8 cellular contexts compared by ENCODE assay signal in the genomic region with DNA sequence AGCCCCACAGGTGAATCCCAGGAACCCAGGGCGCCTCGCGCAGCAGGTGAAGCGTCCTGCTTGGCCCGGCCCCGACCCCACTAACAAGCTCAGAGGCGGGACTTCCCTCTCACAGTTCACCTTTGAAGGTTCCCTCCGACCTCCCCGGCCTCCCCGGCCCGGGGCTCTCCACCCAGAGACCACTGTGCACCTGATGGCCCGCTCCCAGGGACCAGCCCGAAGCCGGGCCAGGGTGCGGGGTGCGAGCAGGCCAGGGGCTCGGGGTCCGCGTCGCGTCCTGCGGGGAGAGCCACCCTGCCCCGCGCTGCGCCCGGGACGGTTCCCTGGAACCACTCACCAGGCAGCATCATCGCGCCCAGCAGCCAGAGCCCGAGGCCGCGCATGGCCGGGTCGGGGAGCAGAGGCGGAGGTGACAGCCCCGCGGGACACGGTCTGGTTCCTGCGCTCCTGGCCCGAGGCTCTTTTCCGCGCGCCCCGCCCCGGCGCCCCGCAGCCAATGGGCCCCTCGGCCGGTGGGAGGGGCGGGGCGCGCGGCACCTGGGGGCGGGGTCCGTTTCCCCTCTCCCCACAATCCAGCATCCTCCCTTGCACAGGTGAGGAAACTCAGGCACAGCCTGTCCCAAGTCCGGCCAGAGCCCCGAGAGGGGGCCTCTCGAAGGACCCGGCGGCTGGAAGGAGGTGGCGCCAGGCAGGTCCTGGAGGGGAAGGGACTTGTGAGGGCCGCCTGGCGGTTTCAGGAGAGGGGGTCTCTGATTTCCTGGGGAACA.
DNase-seq lines count a peak whose midpoint lies in the region; ATAC-seq and TF ChIP-seq lines count a peak whose summit lies in the region.

A gene (minus strand): TSS at position 434 of the 767 bp plus-strand sequence. CDS start 51 bp downstream, at position 383.

- H3K27ac ChIP-seq in substantia nigra (ENCODE audit: low read depth, low read length, poor library complexity, severe bottlenecking), result no peak within 1 kb of the TSS

- H3K9me3 ChIP-seq in iPS-18c (ENCODE audit: control insufficient read depth, insufficient read depth, low read length), result no peaks in the 10 kb centered on the region

- TF ChIP-seq CTCF in GM10266 (IDR thresholded peaks at IDR 0.05; ENCODE audit: control insufficient read depth, insufficient read depth, low read depth, missing control alignments), result no peak

- DNase-seq in GM10266 (ENCODE audit: extremely low spot score), result peak; percentile 96
- DNase-seq in NCI-H2171 treated with DMSO at 0.1 percent for 48 hours (lab: John Stamatoyannopoulos, UW), result peak; percentile 14
- DNase-seq in activated gamma-delta T cell (lab: John Stamatoyannopoulos, UW), result peak; percentile 59
- peak; percentile 46 to 74 (median 47) for DNase-seq in stimulated activated CD4-positive, alpha-beta T cell treated with anti-CD3 and anti-CD28 coated beads, TNF-alpha, amount 100 ng/mL, for 48 hours (ENCODE audit: low read depth in 3 of 3)
- no peak for DNase-seq in substantia nigra (lab: John Stamatoyannopoulos, UW)

- peak within 1 kb of the TSS; percentile 40 for H3K4me3 ChIP-seq in iPS-18c (ENCODE audit: insufficient read depth, low read depth, low read length)

- ATAC-seq in GM21723 (IDR thresholded peaks at IDR 0.05; ENCODE audit: unreplicated experiment) (peak; percentile 47), GM18873 (IDR thresholded peaks at IDR 0.05; ENCODE audit: low FRiP score, unreplicated experiment) (no peak)

Comparison
In these comparisons a context has a peak if more than half of its experiments do, and no peak if none do; other contexts are left out.
1. DNase-seq: peak in GM10266 (single experiment), NCI-H2171 treated with DMSO at 0.1 percent for 48 hours (single experiment), activated gamma-delta T cell (single experiment) and stimulated activated CD4-positive, alpha-beta T cell treated with anti-CD3 and anti-CD28 coated beads, TNF-alpha, amount 100 ng/mL, for 48 hours (3 of 3); none in substantia nigra (0 of 49).